In the genomic region with DNA sequence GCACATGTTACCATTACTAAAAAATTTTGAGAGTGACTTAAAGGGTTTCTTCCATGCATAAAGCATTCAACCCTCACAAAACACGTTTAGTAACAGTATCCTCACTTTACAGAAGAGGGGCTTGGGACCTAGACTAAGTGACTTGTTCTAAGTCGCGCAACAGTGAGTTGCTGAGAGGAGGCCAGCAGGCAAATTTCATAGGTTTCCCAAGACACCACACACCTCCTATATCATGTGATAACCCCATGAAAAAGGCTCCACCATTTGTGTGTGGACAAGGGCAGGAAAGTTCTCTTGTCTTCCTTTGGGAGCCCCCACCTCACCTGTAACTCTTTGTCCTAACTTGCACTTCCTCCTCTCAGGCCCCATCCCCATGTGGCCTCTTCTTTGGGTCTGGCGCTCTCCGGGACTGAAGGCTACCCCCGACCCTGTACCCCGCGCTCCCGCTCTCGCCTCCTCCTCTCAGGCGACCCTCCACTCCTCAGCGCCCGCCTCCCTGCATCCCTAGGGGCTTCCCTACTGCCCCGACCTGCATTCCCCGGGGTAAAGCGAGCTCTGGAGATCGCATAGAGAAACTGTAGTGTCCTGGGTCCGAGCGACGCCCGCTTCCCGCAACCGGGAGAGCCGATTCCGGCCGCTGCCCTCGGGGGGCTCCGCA, we compare ENCODE assay signal across 8 cellular contexts. TPM values are rescaled to one million over a fixed set of nuclear protein-coding genes. Genes with fewer than 3 reads are reported as not detected.
DNase-seq lines count a peak whose midpoint lies in the region; ATAC-seq, FAIRE-seq and TF ChIP-seq lines count a peak whose summit lies in the region.

No MANE protein-coding gene starts in this region.

- POLR2A ChIA-PET in activated naive CD8-positive, alpha-beta T cell treated with anti-CD3 and anti-CD28 coated beads, Interleukin-2, amount 10 ng/mL, durations not matched to agents 7 days and 5 days (lab: Charles Lee), result interaction anchor here (1.0 to 10.7 kb wide), 6 partner anchors 13 to 981 kb away, joined by 3 to 773 read pairs (median 28); partner anchors contain the start of genes BRD2, HLA-DMB, NEU1 and PSMB9

- peak overlapping the region; percentile 95 to 98 for H3K9ac ChIP-seq in kidney (ENCODE audit: low read length in 2 of 2)

- no peak for FAIRE-seq in kidney (lab: Jason Lieb, UNC)
- no peak for FAIRE-seq in urothelium cell line (lab: Jason Lieb, UNC)

- TF ChIP-seq EP300 in suprapubic skin (IDR thresholded peaks at IDR 0.05), result no peak

- TF ChIP-seq POLR2A in suprapubic skin (IDR thresholded peaks at IDR 0.05), result no peak

- no peak for ATAC-seq in activated naive CD8-positive, alpha-beta T cell treated with anti-CD3 and anti-CD28 coated beads, Interleukin-2, amount 10 ng/mL, durations not matched to agents 7 days and 5 days (ENCODE audit: low read depth)

- H3K4me3 Mint-ChIP-seq in activated naive CD8-positive, alpha-beta T cell treated with anti-CD3 and anti-CD28 coated beads, Interleukin-2, amount 10 ng/mL, durations not matched to agents 7 days and 5 days, result peak overlapping the region; percentile 97

- H3K36me3 Mint-ChIP-seq in activated naive CD8-positive, alpha-beta T cell treated with anti-CD3 and anti-CD28 coated beads, Interleukin-2, amount 10 ng/mL, durations not matched to agents 7 days and 5 days, result peaks cover 76% of the 10 kb centered on the region

- H3K27ac ChIP-seq in kidney (ENCODE audit: low read depth in 2 of 2, low read length in 2 of 2), result peak overlapping the region; percentile 91 to 97
- peak overlapping the region; percentile 95 for H3K27ac ChIP-seq in suprapubic skin

- H3K9me3 Mint-ChIP-seq in activated naive CD8-positive, alpha-beta T cell treated with anti-CD3 and anti-CD28 coated beads, Interleukin-2, amount 10 ng/mL, durations not matched to agents 7 days and 5 days, result no peaks in the 10 kb centered on the region

- H3K36me3 ChIP-seq in HAP-1 (replicated peaks), result no peaks in the 10 kb centered on the region; the same call in none of the 2 replicates
- peaks cover 16 to 26% of the 10 kb centered on the region in 2 donors for H3K36me3 ChIP-seq in kidney (ENCODE audit: control insufficient read depth in 1 of 2, insufficient read depth in 2 of 2, low read length in 2 of 2)
- peaks cover 48% of the 10 kb centered on the region for H3K36me3 ChIP-seq in suprapubic skin

- H3K27ac Mint-ChIP-seq in activated naive CD8-positive, alpha-beta T cell treated with anti-CD3 and anti-CD28 coated beads, Interleukin-2, amount 10 ng/mL, durations not matched to agents 7 days and 5 days, result peak overlapping the region; percentile 100

- H3K4me1 ChIP-seq in HAP-1 (peaks cover 6% of the 10 kb centered on the region), kidney (ENCODE audit: control insufficient read depth in 1 of 2, insufficient read depth in 1 of 2, low read depth in 1 of 2, low read length in 2 of 2) (peaks cover 0 to 15% of the 10 kb centered on the region in 2 donors), suprapubic skin (peaks cover 33% of the 10 kb centered on the region)

- H3K9me3 ChIP-seq in HAP-1 (no peaks in the 10 kb centered on the region), kidney (ENCODE audit: control insufficient read depth in 1 of 2, low read length in 2 of 2) (no peaks in the 10 kb centered on the region), suprapubic skin (no peaks in the 10 kb centered on the region)

- H3K27me3 ChIP-seq in HAP-1 (ENCODE audit: low read depth) (no peaks in the 10 kb centered on the region), suprapubic skin (no peaks in the 10 kb centered on the region)

- peaks cover 69% of the 10 kb centered on the region for H3K4me1 Mint-ChIP-seq in activated naive CD8-positive, alpha-beta T cell treated with anti-CD3 and anti-CD28 coated beads, Interleukin-2, amount 10 ng/mL, durations not matched to agents 7 days and 5 days

- peak; percentile 16 to 22 for DNase-seq in AML-193 (lab: John Stamatoyannopoulos, UW)
- DNase-seq in HAP-1 (ENCODE audit: low spot score in 2 of 2), result no peak
- DNase-seq in activated naive CD8-positive, alpha-beta T cell treated with anti-CD3 and anti-CD28 coated beads, Interleukin-2, amount 10 ng/mL, durations not matched to agents 7 days and 5 days, result no peak
- peak; percentile 85 for DNase-seq in kidney
- no peak for DNase-seq in suprapubic skin (ENCODE audit: low spot score in 2 of 2)
- DNase-seq in urothelium cell line (ENCODE audit: low spot score), result no peak
- DNase-seq in SK-N-DZ (ENCODE audit: low spot score), result no peak
- DNase-seq in GDM1 (lab: John Stamatoyannopoulos, UW), result no peak

- intact Hi-C loops in kidney (cut with DNase I), result no loop called here

- in situ Hi-C loops in HAP-1 (cut with MboI; ENCODE audit: low sequenced_read_pairs), result no loop called here

- peak overlapping the region; percentile 22 for H3K4me3 ChIP-seq in HAP-1
- H3K4me3 ChIP-seq in kidney (ENCODE audit: low read length in 2 of 2), result peak overlapping the region; percentile 93 to 97
- H3K4me3 ChIP-seq in suprapubic skin, result peak overlapping the region; percentile 69

- H3K27me3 Mint-ChIP-seq in activated naive CD8-positive, alpha-beta T cell treated with anti-CD3 and anti-CD28 coated beads, Interleukin-2, amount 10 ng/mL, durations not matched to agents 7 days and 5 days, result no peaks in the 10 kb centered on the region

- TF ChIP-seq CTCF in kidney (IDR thresholded peaks at IDR 0.05; ENCODE audit: borderline replicate concordance, extremely low read depth, insufficient read depth) (no peak), suprapubic skin (IDR thresholded peaks at IDR 0.05) (no peak)

- 4% methylated on average over 27 of the region's 28 CpGs for WGBS in suprapubic skin

RNA-seq across cellular contexts. Expression of gene PSMB8, which starts 0.4 kb away (rescaled TPM):
- 100 to 1,000 TPM; 308 to 327 TPM for total RNA-seq in activated naive CD8-positive, alpha-beta T cell treated with anti-CD3 and anti-CD28 coated beads, Interleukin-2, amount 10 ng/mL, durations not matched to agents 7 days and 5 days
- total RNA-seq in kidney (79.6 TPM), suprapubic skin (10 to 100 TPM; 43.6 to 62.7 (median 49.0) TPM)
- polyA plus RNA-seq in kidney (ENCODE audit: insufficient read depth, low read depth, low replicate concordance), result 90.6 TPM
- not detected in 2 replicates for polyA plus RNA-seq in SK-N-DZ (2014; cell fraction: cytosol; rRNA removed)
- polyA plus RNA-seq in SK-N-DZ (2014; cell fraction: nucleus; rRNA removed), result not detected in 2 replicates

RNA-seq across cellular contexts. Expression of gene TAP2, which starts 4.9 kb away (rescaled TPM):
- total RNA-seq in activated naive CD8-positive, alpha-beta T cell treated with anti-CD3 and anti-CD28 coated beads, Interleukin-2, amount 10 ng/mL, durations not matched to agents 7 days and 5 days, result 100 to 1,000 TPM; 209 to 210 TPM
- total RNA-seq in kidney (37.6 TPM), suprapubic skin (10 to 100 TPM; 17.7 to 20.8 (median 20.1) TPM)
- polyA plus RNA-seq in kidney (ENCODE audit: insufficient read depth, low read depth, low replicate concordance), result 25.4 TPM
- 0.71 and 1.2 TPM in 2 replicates for polyA plus RNA-seq in SK-N-DZ (2014; cell fraction: cytosol; rRNA removed)
- 0.37 and 1.2 TPM in 2 replicates for polyA plus RNA-seq in SK-N-DZ (2014; cell fraction: nucleus; rRNA removed)

RNA-seq across cellular contexts. Expression of gene TAP1, which starts 10.1 kb away (rescaled TPM):
- total RNA-seq in activated naive CD8-positive, alpha-beta T cell treated with anti-CD3 and anti-CD28 coated beads, Interleukin-2, amount 10 ng/mL, durations not matched to agents 7 days and 5 days, result 100 to 1,000 TPM; 315 to 323 TPM
- total RNA-seq in kidney, result 45.4 TPM
- 32.1 TPM for polyA plus RNA-seq in kidney (ENCODE audit: insufficient read depth, low read depth, low replicate concordance)
- total RNA-seq in suprapubic skin, result 100 to 1,000 TPM in 2 of 4 donors, 10 to 100 TPM in 2; 90.7 to 126 (median 101) TPM
- not detected in 2 replicates for polyA plus RNA-seq in SK-N-DZ (2014; cell fraction: cytosol; rRNA removed)
- not detected in 2 replicates for polyA plus RNA-seq in SK-N-DZ (2014; cell fraction: nucleus; rRNA removed)

RNA-seq across cellular contexts. Expression of gene PSMB9, which starts 10.5 kb away (rescaled TPM):
- 100 to 1,000 TPM; 353 to 356 TPM for total RNA-seq in activated naive CD8-positive, alpha-beta T cell treated with anti-CD3 and anti-CD28 coated beads, Interleukin-2, amount 10 ng/mL, durations not matched to agents 7 days and 5 days
- 56.6 TPM for total RNA-seq in kidney
- 52.8 TPM for polyA plus RNA-seq in kidney (ENCODE audit: insufficient read depth, low read depth, low replicate concordance)
- 10 to 100 TPM; 12.6 to 35.8 (median 19.1) TPM for total RNA-seq in suprapubic skin
- not detected in 2 replicates for polyA plus RNA-seq in SK-N-DZ (2014; cell fraction: cytosol; rRNA removed)
- polyA plus RNA-seq in SK-N-DZ (2014; cell fraction: nucleus; rRNA removed), result not detected in 2 replicates

RNA-seq across cellular contexts. Expression of gene HLA-DOB, which starts 26.6 kb away (rescaled TPM):
- total RNA-seq in activated naive CD8-positive, alpha-beta T cell treated with anti-CD3 and anti-CD28 coated beads, Interleukin-2, amount 10 ng/mL, durations not matched to agents 7 days and 5 days, result 1 to 10 TPM; 2.4 to 3.1 TPM
- total RNA-seq in kidney (6.1 TPM), suprapubic skin (1 to 10 TPM; 1.6 to 5.1 (median 2.7) TPM)
- 1.9 TPM for polyA plus RNA-seq in kidney (ENCODE audit: insufficient read depth, low read depth, low replicate concordance)
- polyA plus RNA-seq in SK-N-DZ (2014; cell fraction: cytosol; rRNA removed), result 0.21 TPM in 1 of 2 replicates, not detected in the other
- not detected in 2 replicates for polyA plus RNA-seq in SK-N-DZ (2014; cell fraction: nucleus; rRNA removed)

Comparison
In these comparisons a context has a peak if more than half of its experiments do, and no peak if none do; other contexts are left out.
1. DNase-seq: peak in AML-193 (2 of 2) and kidney (single experiment); none in HAP-1 (0 of 2), activated naive CD8-positive, alpha-beta T cell treated with anti-CD3 and anti-CD28 coated beads, Interleukin-2, amount 10 ng/mL, durations not matched to agents 7 days and 5 days (single experiment), suprapubic skin (0 of 2), urothelium cell line (single experiment), SK-N-DZ (single experiment) and GDM1 (single experiment).
2. H3K4me3 ChIP-seq: peak in every context shown above with its lines; median percentile 95 in kidney; 69 in suprapubic skin; 22 in HAP-1.